Comparison of ENCODE assay signal across 19 cellular contexts in genomic region chr10:119540038-119540437, GRCh38. TPM values are rescaled to one million over a fixed set of nuclear protein-coding genes. Genes with fewer than 3 reads are reported as not detected.
A peak's percentile ranks its signal among the peaks of the same experiment; 100 is the strongest.
DNase-seq lines count a peak whose midpoint lies in the region; ATAC-seq, FAIRE-seq and TF ChIP-seq lines count a peak whose summit lies in the region.
"Had no signal": no experiment of that assay in that cellular context is flagged by ENCODE, and none has a peak within 500 bp of the region (broad histone marks: within the 10 kb centered on the region; RNA-seq: fewer than 3 reads in every experiment).

No MANE protein-coding gene starts in this region.

- H3K9ac ChIP-seq in PC-3 (ENCODE audit: low read length) (no peak overlapping the region; the same call in 1 of the 2 replicates), GM12878 (ENCODE audit: control insufficient read depth, insufficient read depth, low read length) (no peak overlapping the region; the same call in 1 of the 2 replicates)

- SMC1A ChIA-PET in GM12878 (lab: Charles Lee; ENCODE audit: uncharacterized antibody, unreplicated experiment), result interaction anchor here (0.7 to 6.4 kb wide), 8 partner anchors 9 to 341 kb away, joined by 3 to 62 read pairs (median 6); partner anchors contain the start of gene TIAL1

- H3K79me2 ChIP-seq in PC-3 (ENCODE audit: low read length) (peaks cover 72% of the 10 kb centered on the region), GM12878 (ENCODE audit: control insufficient read depth, insufficient read depth, low read length) (peaks cover 69% of the 10 kb centered on the region)

- H3K27me3 ChIP-seq in PC-3 (ENCODE audit: low read length), result no peaks in the 10 kb centered on the region
- H3K27me3 ChIP-seq in GM12878 (replicated peaks in 1 of 2; ENCODE audit: control insufficient read depth in 2 of 2, insufficient read depth in 2 of 2, low read length in 1 of 2), result no peaks in the 10 kb centered on the region

- peaks cover 13% of the 10 kb centered on the region for H3K36me3 Mint-ChIP-seq in activated naive CD4-positive, alpha-beta T cell treated with anti-CD3 and anti-CD28 coated beads, Interleukin-2, amount 50 U/mL, for 24 hours
- no peaks in the 10 kb centered on the region for H3K36me3 Mint-ChIP-seq in type B pancreatic cell
- H3K36me3 Mint-ChIP-seq: memory B cell had no signal

- no peaks in the 10 kb centered on the region for H3F3A ChIP-seq in PC-3 (ENCODE audit: low read length, unreplicated experiment)

- H3K27ac Mint-ChIP-seq in activated naive CD4-positive, alpha-beta T cell treated with anti-CD3 and anti-CD28 coated beads, Interleukin-2, amount 50 U/mL, for 24 hours, result peak overlapping the region; percentile 87
- no peak overlapping the region for H3K27ac Mint-ChIP-seq in type B pancreatic cell
- H3K27ac Mint-ChIP-seq: endodermal cell, memory B cell had no signal

- POLR2A ChIA-PET in PC-3 (lab: Charles Lee; ENCODE audit: unreplicated experiment) (no interaction called here), GM12878 (lab: Charles Lee) (interaction anchor here (0.7 to 4.0 kb wide), 5 partner anchors 16 to 111 kb away, joined by 3 to 24 read pairs (median 5); partner anchors contain the start of gene BAG3)

- DNase-seq in activated naive CD4-positive, alpha-beta T cell (lab: John Stamatoyannopoulos, UW), result no peak
- DNase-seq in PC-3 (no peak), GM12878 (ENCODE audit: low read depth, low spot score) (no peak), type B pancreatic cell (ENCODE audit: extremely low spot score, unreplicated experiment) (no peak), GM20000 (ENCODE audit: low spot score) (no peak), NCI-H1436 treated with DMSO at 0.1 percent for 48 hours (lab: John Stamatoyannopoulos, UW) (no peak)
- DNase-seq: cerebellar nuclear complex, endodermal cell, GDM1, hippocampal formation, kidney, NCI-H1092, NCI-H69, substantia nigra had no signal

- CTCF ChIA-PET in PC-3 (lab: Charles Lee), result no interaction called here
- CTCF ChIA-PET in GM12878 (lab: Yijun Ruan, JAX), result interaction anchor here (0.9 to 5.1 kb wide), 13 partner anchors 10 to 341 kb away, joined by 3 to 45 read pairs (median 4); no protein-coding TSS in a partner anchor

- TF ChIP-seq CTCF in PC-3 (conservative IDR thresholded peaks at IDR 0.05; ENCODE audit: low read depth, low read length) (no peak), GM12878 (IDR thresholded peaks at IDR 0.05 in 2 of 3, conservative IDR thresholded peaks at IDR 0.05 in 1 of 3; ENCODE audit: control insufficient read depth in 2 of 3, extremely low read depth in 1 of 3, insufficient read depth in 1 of 3, low read depth in 3 of 3, low read length in 3 of 3) (no peak), type B pancreatic cell (conservative IDR thresholded peaks at IDR 0.05) (no peak), GM20000 (IDR thresholded peaks at IDR 0.05; ENCODE audit: extremely low read depth, missing control alignments) (no peak)

- H3K4me3 Mint-ChIP-seq in activated naive CD4-positive, alpha-beta T cell treated with anti-CD3 and anti-CD28 coated beads, Interleukin-2, amount 50 U/mL, for 24 hours, result peak overlapping the region; percentile 88
- peak overlapping the region; percentile 21 for H3K4me3 Mint-ChIP-seq in type B pancreatic cell
- H3K4me3 Mint-ChIP-seq: endodermal cell, memory B cell had no signal

- no peaks in the 10 kb centered on the region for H3K9me2 ChIP-seq in PC-3 (replicated peaks; ENCODE audit: low read length)

- H4K20me1 ChIP-seq in PC-3 (ENCODE audit: low read length) (no peaks in the 10 kb centered on the region), GM12878 (ENCODE audit: control insufficient read depth, insufficient read depth) (peaks cover 3% of the 10 kb centered on the region; the same call in 1 of the 2 replicates)

- H3K4me1 ChIP-seq in PC-3 (ENCODE audit: insufficient read depth, low read length) (peaks cover 28% of the 10 kb centered on the region), GM12878 (ENCODE audit: control insufficient read depth, insufficient read depth, low read length) (peaks cover 30% of the 10 kb centered on the region)

- no peak overlapping the region for H3K27ac ChIP-seq in PC-3 (ENCODE audit: low read length)
- peak overlapping the region; percentile 22 for H3K27ac ChIP-seq in GM12878 (ENCODE audit: control insufficient read depth, insufficient read depth)

- H3K9me3 ChIP-seq in PC-3 (ENCODE audit: low read length), result no peaks in the 10 kb centered on the region
- H3K9me3 ChIP-seq in GM12878 (replicated peaks; ENCODE audit: control insufficient read depth, insufficient read depth, low read length), result no peaks in the 10 kb centered on the region

- H3K27me3 Mint-ChIP-seq in activated naive CD4-positive, alpha-beta T cell treated with anti-CD3 and anti-CD28 coated beads, Interleukin-2, amount 50 U/mL, for 24 hours, result no peaks in the 10 kb centered on the region
- peaks cover 67% of the 10 kb centered on the region for H3K27me3 Mint-ChIP-seq in type B pancreatic cell
- H3K27me3 Mint-ChIP-seq: memory B cell had no signal

- no peak for TF ChIP-seq POLR2A in GM12878 (IDR thresholded peaks at IDR 0.05; ENCODE audit: low read depth, low read length)

- BruUV-seq in PC-3 (replicated peaks; lab: Mats Ljungman, UMichigan) (no TSS peak), GM12878 (replicated peaks; lab: Mats Ljungman, UMichigan) (no TSS peak)

- TF ChIP-seq EP300 in GM12878 (IDR thresholded peaks at IDR 0.05; ENCODE audit: borderline replicate concordance in 1 of 2, control insufficient read depth in 1 of 2, low read depth in 2 of 2, low read length in 2 of 2), result no peak

- no peak for TF ChIP-seq RAD21 in GM12878 (IDR thresholded peaks at IDR 0.05; ENCODE audit: insufficient read depth, low read depth, low read length)

- H3K4me3 ChIP-seq in PC-3 (ENCODE audit: low read length), result no peak overlapping the region; the same call in 1 of the 2 replicates
- H3K4me3 ChIP-seq in GM12878, result peak overlapping the region; percentile 84

- RAD21 ChIA-PET in GM12878 (lab: Charles Lee; ENCODE audit: unreplicated experiment), result interaction anchor here (0.9 to 5.3 kb wide), 9 partner anchors 8 to 111 kb away, joined by 3 to 55 read pairs (median 4); partner anchors contain the start of gene BAG3

- 98% methylated on average over 4 of the region's 4 CpGs for WGBS in GM12878 (ENCODE audit: insufficient coverage, insufficient replicate concordance, low lambda C conversion rate, missing lambda C conversion rate)

- no peaks in the 10 kb centered on the region for H3K36me3 ChIP-seq in PC-3 (ENCODE audit: low read depth, low read length)
- no peaks in the 10 kb centered on the region for H3K36me3 ChIP-seq in GM12878 (ENCODE audit: control insufficient read depth in 2 of 2, insufficient read depth in 2 of 2, low read length in 1 of 2)

- ATAC-seq in PC-3 (no peak), GM12878 (no peak), GM19455 (IDR thresholded peaks at IDR 0.05; ENCODE audit: unreplicated experiment) (no peak)

- H2AFZ ChIP-seq in PC-3 (ENCODE audit: low read length), result no peak overlapping the region
- H2AFZ ChIP-seq in GM12878 (ENCODE audit: control insufficient read depth, low read depth, low read length), result no peak overlapping the region

- H3K4me2 ChIP-seq in PC-3 (ENCODE audit: low read length) (peak overlapping the region; percentile 81), GM12878 (ENCODE audit: control insufficient read depth, insufficient read depth) (peak overlapping the region; percentile 92)

- H3K4me1 Mint-ChIP-seq in activated naive CD4-positive, alpha-beta T cell treated with anti-CD3 and anti-CD28 coated beads, Interleukin-2, amount 50 U/mL, for 24 hours, result peaks cover 61% of the 10 kb centered on the region
- H3K4me1 Mint-ChIP-seq in type B pancreatic cell (ENCODE audit: unreplicated experiment), result peaks cover 36% of the 10 kb centered on the region

- FAIRE-seq in GM12878 (lab: Jason Lieb, UNC), result no peak
- FAIRE-seq: D721Med, kidney, RCC 7860 had no signal

- in situ Hi-C loops in GM12878 (cut with MboI), result no loop called here

- no peaks in the 10 kb centered on the region for H3K9me3 Mint-ChIP-seq in activated naive CD4-positive, alpha-beta T cell treated with anti-CD3 and anti-CD28 coated beads, Interleukin-2, amount 50 U/mL, for 24 hours
- H3K9me3 Mint-ChIP-seq in type B pancreatic cell, result no peaks in the 10 kb centered on the region
- H3K9me3 Mint-ChIP-seq: endodermal cell, memory B cell had no signal

- intact Hi-C loops in PC-3 (cut with micrococcal nuclease) (loop anchor here (5.0 kb wide), 3 partner anchors 88 to 233 kb away; partner anchors contain the start of gene BAG3), GM12878 (cut with micrococcal nuclease; ENCODE audit: unreplicated experiment) (loop anchor here (5.0 kb wide), 3 partner anchors 93 to 333 kb away; partner anchors contain the start of gene GRK5)

RNA-seq across cellular contexts. Expression of gene RGS10, which starts 2.5 kb away (rescaled TPM):
- total RNA-seq in PC-3 (2014; rRNA removed) (22.0 and 27.6 TPM in 2 replicates), GM12878 (2014; rRNA removed) (97.4 and 102 TPM in 2 replicates), GM12878 (2014; rRNA removed; fragmentation: Illumina TruSeq; extraction: Trizol) (124 and 131 TPM in 2 replicates), GM12878 (2021) (114 and 128 TPM in 2 replicates), type B pancreatic cell (ENCODE audit: low replicate concordance) (10.2 and 16.0 TPM in 2 replicates)
- total RNA-seq in GM12878 (2013; cell fraction: nucleolus; rRNA removed), result 17.2 and 20.2 TPM in 2 replicates
- 113 TPM for polyA plus RNA-seq in GM12878 (2011; ENCODE audit: low read depth)
- polyA plus RNA-seq in GM12878 (2011; rRNA removed) (186 and 284 TPM in 2 replicates), GM12878 (2014; fragmentation: Illumina TruSeq; extraction: Trizol) (193 and 226 TPM in 2 replicates), GM12878 (2014; fragmentation: Nextera tagmentation; extraction: Ambion mirVana) (100 to 1,000 TPM in 1 of 2 experiments, 10 to 100 TPM in 1; 72.8 to 134 TPM), GM12878 (2014; rRNA removed) (134 and 157 TPM in 2 replicates), GM12878 (2016; fragmentation: Nextera tagmentation; extraction: Ambion mirVana) (100 to 1,000 TPM; 116 to 123 TPM)
- 71.0 and 87.2 TPM in 2 replicates for polyA plus RNA-seq in GM12878 (2011; cell fraction: cytosol; rRNA removed)
- 39.4 and 46.2 TPM in 2 replicates for polyA plus RNA-seq in GM12878 (2011; cell fraction: nucleus; rRNA removed)
- polyA plus RNA-seq in GM12878 (2012), result 162 and 180 TPM in 2 replicates
- 38.0 and 39.4 TPM in 2 replicates for polyA minus RNA-seq in GM12878 (2011; rRNA and poly(A)+ RNA removed)
- 34.1 and 34.9 TPM in 2 replicates for polyA minus RNA-seq in GM12878 (2011; cell fraction: cytosol; rRNA and poly(A)+ RNA removed)
- polyA minus RNA-seq in GM12878 (2011; cell fraction: nucleus; rRNA and poly(A)+ RNA removed), result 8.6 and 10.7 TPM in 2 replicates

RNA-seq across cellular contexts. Expression of gene TIAL1, which starts 56.7 kb away (rescaled TPM):
- total RNA-seq in PC-3 (2014; rRNA removed) (42.8 and 46.6 TPM in 2 replicates), GM12878 (2014; rRNA removed) (34.6 and 45.9 TPM in 2 replicates), GM12878 (2014; rRNA removed; fragmentation: Illumina TruSeq; extraction: Trizol) (57.4 and 63.4 TPM in 2 replicates), GM12878 (2021) (132 and 143 TPM in 2 replicates), type B pancreatic cell (ENCODE audit: low replicate concordance) (132 and 153 TPM in 2 replicates)
- 330 and 333 TPM in 2 replicates for total RNA-seq in GM12878 (2013; cell fraction: nucleolus; rRNA removed)
- polyA plus RNA-seq in GM12878 (2011; ENCODE audit: low read depth), result 105 TPM
- polyA plus RNA-seq in GM12878 (2011; rRNA removed) (159 and 241 TPM in 2 replicates), GM12878 (2014; fragmentation: Illumina TruSeq; extraction: Trizol) (133 and 163 TPM in 2 replicates), GM12878 (2014; fragmentation: Nextera tagmentation; extraction: Ambion mirVana) (10 to 100 TPM; 26.0 to 68.2 TPM), GM12878 (2014; rRNA removed) (87.8 and 91.7 TPM in 2 replicates), GM12878 (2016; fragmentation: Nextera tagmentation; extraction: Ambion mirVana) (10 to 100 TPM; 29.0 to 34.9 TPM)
- 49.4 and 62.0 TPM in 2 replicates for polyA plus RNA-seq in GM12878 (2011; cell fraction: cytosol; rRNA removed)
- 303 and 378 TPM in 2 replicates for polyA plus RNA-seq in GM12878 (2011; cell fraction: nucleus; rRNA removed)
- polyA plus RNA-seq in GM12878 (2012), result 116 and 138 TPM in 2 replicates
- 61.0 and 95.1 TPM in 2 replicates for polyA minus RNA-seq in GM12878 (2011; rRNA and poly(A)+ RNA removed)
- polyA minus RNA-seq in GM12878 (2011; cell fraction: cytosol; rRNA and poly(A)+ RNA removed), result 36.2 and 36.9 TPM in 2 replicates
- polyA minus RNA-seq in GM12878 (2011; cell fraction: nucleus; rRNA and poly(A)+ RNA removed), result 58.6 and 76.9 TPM in 2 replicates
